ENCODE assay signal across 15 cellular contexts in genomic region chr16:67961551-67961957, GRCh38. TPM values are rescaled to one million over a fixed set of nuclear protein-coding genes. Genes with fewer than 3 reads are reported as not detected.
DNase-seq lines count a peak whose midpoint lies in the region; ATAC-seq, FAIRE-seq and TF ChIP-seq lines count a peak whose summit lies in the region.
"Had no signal": no experiment of that assay in that cellular context is flagged by ENCODE, and none has a peak within 500 bp of the region (broad histone marks: within the 10 kb centered on the region; RNA-seq: fewer than 3 reads in every experiment).

No MANE protein-coding gene starts in this region.

- peaks cover 0 to 9% (median 3%) of the 10 kb centered on the region in 4 donors for H3K36me3 ChIP-seq in right lobe of liver

- peak in 1 of 4 donors; percentile 23 for TF ChIP-seq CTCF in right lobe of liver (IDR thresholded peaks at IDR 0.05)

- no peak overlapping the region for H3K27ac Mint-ChIP-seq in activated naive CD8-positive, alpha-beta T cell treated with anti-CD3 and anti-CD28 coated beads, Interleukin-2, amount 50 U/mL, for 24 hours
- H3K27ac Mint-ChIP-seq in activated naive CD8-positive, alpha-beta T cell treated with anti-CD3 and anti-CD28 coated beads for 36 hours: no peak overlapping the region
- H3K27ac Mint-ChIP-seq: activated CD4-positive, alpha-beta T cell treated with anti-CD3 and anti-CD28 coated beads, Interleukin-2, amount 10 ng/mL, durations not matched to agents 7 days and 5 days; activated naive CD8-positive, alpha-beta T cell treated with anti-CD3 and anti-CD28 coated beads, Interleukin-2, amount 10 ng/mL, durations not matched to agents 7 days and 5 days; endodermal cell had no signal

- no peak overlapping the region for H3K4me3 Mint-ChIP-seq in activated naive CD8-positive, alpha-beta T cell treated with anti-CD3 and anti-CD28 coated beads, Interleukin-2, amount 50 U/mL, for 24 hours
- no peak overlapping the region for H3K4me3 Mint-ChIP-seq in activated naive CD8-positive, alpha-beta T cell treated with anti-CD3 and anti-CD28 coated beads for 36 hours
- H3K4me3 Mint-ChIP-seq: activated CD4-positive, alpha-beta T cell treated with anti-CD3 and anti-CD28 coated beads, Interleukin-2, amount 10 ng/mL, durations not matched to agents 7 days and 5 days; activated naive CD8-positive, alpha-beta T cell treated with anti-CD3 and anti-CD28 coated beads, Interleukin-2, amount 10 ng/mL, durations not matched to agents 7 days and 5 days; endodermal cell had no signal

- intact Hi-C loops in right lobe of liver (cut with DNase I): no loop called here

- peaks cover 11% of the 10 kb centered on the region for H3K36me3 Mint-ChIP-seq in activated naive CD8-positive, alpha-beta T cell treated with anti-CD3 and anti-CD28 coated beads, Interleukin-2, amount 50 U/mL, for 24 hours (ENCODE audit: low read depth)
- H3K36me3 Mint-ChIP-seq in activated naive CD8-positive, alpha-beta T cell treated with anti-CD3 and anti-CD28 coated beads for 36 hours: peaks cover 6% of the 10 kb centered on the region

- no peak for FAIRE-seq in RCC 7860 (lab: Jason Lieb, UNC)
- FAIRE-seq: A204.1 had no signal

- peak overlapping the region in 1 of 3 donors; percentile 22 for H3K27ac ChIP-seq in right lobe of liver
- H3K27ac ChIP-seq: GM23248, neutrophil had no signal

- H3K9me3 ChIP-seq in right lobe of liver: no peaks in the 10 kb centered on the region
- H3K9me3 ChIP-seq: neutrophil had no signal

- no peak for DNase-seq in activated naive CD8-positive, alpha-beta T cell treated with anti-CD3 and anti-CD28 coated beads, Interleukin-2, amount 50 U/mL, for 24 hours
- no peak for DNase-seq in activated naive CD8-positive, alpha-beta T cell treated with anti-CD3 and anti-CD28 coated beads for 36 hours
- DNase-seq in SHP77 treated with DMSO at 0.1 percent for 48 hours (lab: John Stamatoyannopoulos, UW) (peak; percentile 86), right lobe of liver (peak; percentile 94 to 97 (median 96)), RCC 7860 (ENCODE audit: low spot score) (no peak)
- no peak for DNase-seq in stimulated activated CD4-positive, alpha-beta T cell treated with anti-CD3 and anti-CD28 coated beads, Interleukin-15, amount 100 ng/mL, for 24 hours
- DNase-seq: activated CD4-positive, alpha-beta T cell treated with anti-CD3 and anti-CD28 coated beads, Interleukin-2, amount 10 ng/mL, durations not matched to agents 7 days and 5 days; activated naive CD8-positive, alpha-beta T cell treated with anti-CD3 and anti-CD28 coated beads, Interleukin-2, amount 10 ng/mL, durations not matched to agents 7 days and 5 days; endodermal cell; GM23248 had no signal

- no peaks in the 10 kb centered on the region for H3K27me3 Mint-ChIP-seq in activated naive CD8-positive, alpha-beta T cell treated with anti-CD3 and anti-CD28 coated beads, Interleukin-2, amount 50 U/mL, for 24 hours
- H3K27me3 Mint-ChIP-seq in activated naive CD8-positive, alpha-beta T cell treated with anti-CD3 and anti-CD28 coated beads for 36 hours: no peaks in the 10 kb centered on the region
- H3K27me3 Mint-ChIP-seq: activated CD4-positive, alpha-beta T cell treated with anti-CD3 and anti-CD28 coated beads, Interleukin-2, amount 10 ng/mL, durations not matched to agents 7 days and 5 days; activated naive CD8-positive, alpha-beta T cell treated with anti-CD3 and anti-CD28 coated beads, Interleukin-2, amount 10 ng/mL, durations not matched to agents 7 days and 5 days had no signal

- H3K4me3 ChIP-seq in right lobe of liver: no peak overlapping the region
- H3K4me3 ChIP-seq: GM23248 had no signal

- 24% methylated on average over 9 of the region's 13 CpGs for WGBS in right lobe of liver (ENCODE audit: insufficient coverage, low coverage, low lambda C conversion rate, missing lambda C conversion rate)

- no peaks in the 10 kb centered on the region for H3K27me3 ChIP-seq in right lobe of liver

- H3K4me1 ChIP-seq in right lobe of liver: peaks cover 0 to 17% (median 4%) of the 10 kb centered on the region in 4 donors

- peaks cover 4% of the 10 kb centered on the region for H3K4me1 Mint-ChIP-seq in activated naive CD8-positive, alpha-beta T cell treated with anti-CD3 and anti-CD28 coated beads, Interleukin-2, amount 50 U/mL, for 24 hours
- peaks cover 4% of the 10 kb centered on the region for H3K4me1 Mint-ChIP-seq in activated naive CD8-positive, alpha-beta T cell treated with anti-CD3 and anti-CD28 coated beads for 36 hours

- H3K9me3 Mint-ChIP-seq in activated naive CD8-positive, alpha-beta T cell treated with anti-CD3 and anti-CD28 coated beads, Interleukin-2, amount 50 U/mL, for 24 hours: no peaks in the 10 kb centered on the region
- H3K9me3 Mint-ChIP-seq in activated naive CD8-positive, alpha-beta T cell treated with anti-CD3 and anti-CD28 coated beads for 36 hours: no peaks in the 10 kb centered on the region
- H3K9me3 Mint-ChIP-seq: activated CD4-positive, alpha-beta T cell treated with anti-CD3 and anti-CD28 coated beads, Interleukin-2, amount 10 ng/mL, durations not matched to agents 7 days and 5 days; activated naive CD8-positive, alpha-beta T cell treated with anti-CD3 and anti-CD28 coated beads, Interleukin-2, amount 10 ng/mL, durations not matched to agents 7 days and 5 days; endodermal cell had no signal

- TF ChIP-seq POLR2A in right lobe of liver (IDR thresholded peaks at IDR 0.05): no peak

- ATAC-seq in activated naive CD8-positive, alpha-beta T cell treated with anti-CD3 and anti-CD28 coated beads, Interleukin-2, amount 50 U/mL, for 24 hours: peak; percentile 18
- ATAC-seq in right lobe of liver (peak; percentile 83 to 90 (median 86)), HG03342 (IDR thresholded peaks at IDR 0.05; ENCODE audit: unreplicated experiment) (no peak), GM18909 (IDR thresholded peaks at IDR 0.05; ENCODE audit: poor library complexity, unreplicated experiment) (no peak)

RNA-seq across cellular contexts. Expression of gene SLC12A4, which starts 6.9 kb away (rescaled TPM):
- total RNA-seq in activated naive CD8-positive, alpha-beta T cell treated with anti-CD3 and anti-CD28 coated beads for 36 hours: 10 to 100 TPM; 27.4 to 29.5 TPM
- 10 to 100 TPM; 17.2 to 40.0 (median 21.9) TPM for total RNA-seq in right lobe of liver

RNA-seq across cellular contexts. Expression of gene LCAT, which starts 17.6 kb away (rescaled TPM):
- total RNA-seq in activated naive CD8-positive, alpha-beta T cell treated with anti-CD3 and anti-CD28 coated beads for 36 hours: 10 to 100 TPM; 11.3 to 11.4 TPM
- 100 to 1,000 TPM in 4 of 6 experiments, 10 to 100 TPM in 2; 29.4 to 207 (median 137) TPM for total RNA-seq in right lobe of liver

RNA-seq across cellular contexts. Expression of gene DPEP3, which starts 18.7 kb away (rescaled TPM):
- under 1 TPM; 0.29 to 0.42 TPM for total RNA-seq in activated naive CD8-positive, alpha-beta T cell treated with anti-CD3 and anti-CD28 coated beads for 36 hours
- total RNA-seq in right lobe of liver: under 1 TPM in 1 of 6 experiments, not detected in 5; 0.10 TPM
- total RNA-seq: Daoy, GM23248 had no signal

RNA-seq across cellular contexts. Expression of gene PSMB10, which starts 24.9 kb away (rescaled TPM):
- total RNA-seq in activated naive CD8-positive, alpha-beta T cell treated with anti-CD3 and anti-CD28 coated beads for 36 hours: 100 to 1,000 TPM; 220 to 235 TPM
- 10 to 100 TPM; 19.0 to 39.6 (median 22.7) TPM for total RNA-seq in right lobe of liver

RNA-seq across cellular contexts. Expression of gene CTRL, which starts 29.9 kb away (rescaled TPM):
- total RNA-seq in activated naive CD8-positive, alpha-beta T cell treated with anti-CD3 and anti-CD28 coated beads for 36 hours: 1 to 10 TPM; 6.2 to 6.8 TPM
- total RNA-seq in right lobe of liver: under 1 TPM in 3 of 6 experiments, not detected in 3; 0.12 to 0.49 (median 0.44) TPM
- total RNA-seq: GM23248 had no signal

Comparison
In these comparisons a context has a peak if more than half of its experiments do, and no peak if none do; other contexts are left out.
1. ATAC-seq: peak in activated naive CD8-positive, alpha-beta T cell treated with anti-CD3 and anti-CD28 coated beads, Interleukin-2, amount 50 U/mL, for 24 hours (single experiment) and right lobe of liver (4 of 4); none in HG03342 (single experiment) and GM18909 (single experiment).
2. DNase-seq: peak in SHP77 treated with DMSO at 0.1 percent for 48 hours (single experiment) and right lobe of liver (3 of 3); none in activated naive CD8-positive, alpha-beta T cell treated with anti-CD3 and anti-CD28 coated beads, Interleukin-2, amount 50 U/mL, for 24 hours (single experiment), activated naive CD8-positive, alpha-beta T cell treated with anti-CD3 and anti-CD28 coated beads for 36 hours (single experiment), RCC 7860 (single experiment) and stimulated activated CD4-positive, alpha-beta T cell treated with anti-CD3 and anti-CD28 coated beads, Interleukin-15, amount 100 ng/mL, for 24 hours (single experiment).